In the genomic region with DNA sequence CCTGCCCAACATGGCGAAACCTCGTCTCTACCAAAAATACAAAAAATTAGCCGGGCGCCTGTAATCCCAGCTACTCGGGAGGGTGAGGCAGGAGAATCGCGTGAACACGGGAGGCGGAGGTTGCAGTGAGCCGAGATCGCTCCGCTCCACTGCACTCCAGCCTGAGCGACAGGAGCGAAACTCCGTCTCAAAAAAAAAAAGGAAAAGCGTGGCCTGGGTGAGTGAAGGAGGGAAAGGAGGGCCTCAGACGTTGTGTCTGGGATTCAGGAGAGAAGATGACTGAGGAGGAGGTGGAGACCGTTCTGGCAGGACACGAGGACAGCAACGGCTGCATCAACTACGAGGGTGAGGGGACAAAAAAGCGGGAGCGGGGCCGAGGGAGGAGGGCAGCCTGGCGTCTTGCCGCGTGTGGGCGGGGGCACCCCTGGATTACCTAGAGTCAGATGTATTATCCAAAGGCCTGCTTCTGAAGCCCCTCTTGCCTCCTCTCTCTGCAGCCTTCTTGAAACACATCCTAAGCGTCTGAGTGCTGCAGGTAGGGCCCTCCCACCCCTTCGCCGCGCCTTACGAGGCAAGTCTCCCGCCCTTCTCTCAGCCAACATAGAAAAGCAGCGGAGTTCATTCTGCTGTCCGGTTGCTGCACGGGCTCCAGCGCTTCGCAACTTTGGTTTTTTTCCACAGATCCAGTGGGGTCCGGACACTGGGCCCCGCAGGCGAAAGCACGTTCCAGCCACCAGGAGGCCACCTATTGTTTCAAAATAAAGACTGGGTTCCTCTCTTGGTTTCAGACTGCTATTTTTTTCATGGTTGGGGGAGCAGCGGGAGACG, we compare ENCODE assay signal across 8 cellular contexts. TPM values are rescaled to one million over a fixed set of nuclear protein-coding genes. Genes with fewer than 3 reads are reported as not detected.
A peak's percentile ranks its signal among the peaks of the same experiment; 100 is the strongest.
DNase-seq lines count a peak whose midpoint lies in the region; ATAC-seq and TF ChIP-seq lines count a peak whose summit lies in the region.

No MANE protein-coding gene starts in this region.

- peak; percentile 70 for TF ChIP-seq CTCF in kidney epithelial cell (IDR thresholded peaks at IDR 0.05; ENCODE audit: insufficient read depth, low read length, poor library complexity, severe bottlenecking)

- ATAC-seq in GM18873 (IDR thresholded peaks at IDR 0.05; ENCODE audit: low FRiP score, unreplicated experiment) (peak; percentile 32), HG03175 (IDR thresholded peaks at IDR 0.05; ENCODE audit: unreplicated experiment) (peak; percentile 47)

- DNase-seq in AG08396 (ENCODE audit: low spot score), result peak; percentile 83
- peak; percentile 84 for DNase-seq in NCI-H226
- peak; percentile 30 for DNase-seq in activated CD4-positive, CD25-positive, alpha-beta regulatory T cell treated with anti-CD3 and anti-CD28 coated beads, Interleukin-2, amount 50 U/mL, for 16 hours (ENCODE audit: low read depth, low spot score)
- DNase-seq in cerebellar cortex (ENCODE audit: low spot score), result peak; percentile 84
- peak; percentile 48 for DNase-seq in kidney epithelial cell (ENCODE audit: low read depth)
- DNase-seq in stimulated activated CD4-positive, alpha-beta T cell treated with anti-CD3 and anti-CD28 coated beads, Interleukin-12 subunit alpha, Interleukin-12 subunit beta, amount 100 ng/mL, for 48 hours (ENCODE audit: low read depth in 2 of 3, low spot score in 1 of 3), result peak in 2 of 3 donors; percentile 35 to 50

- H3K27me3 ChIP-seq in kidney epithelial cell (ENCODE audit: control insufficient read depth, insufficient read depth, low read length), result no peaks in the 10 kb centered on the region

- H3K36me3 ChIP-seq in kidney epithelial cell (ENCODE audit: control insufficient read depth, insufficient read depth, low read length), result peaks cover 8% of the 10 kb centered on the region

- H3K4me3 ChIP-seq in kidney epithelial cell (ENCODE audit: low read depth, low read length), result peak overlapping the region; percentile 32

RNA-seq across cellular contexts. Expression of gene MYL6, which starts 0.7 kb away (rescaled TPM):
- 1,283 and 1,365 TPM in 2 replicates for total RNA-seq in kidney epithelial cell

RNA-seq across cellular contexts. Expression of gene MYL6B, which starts 5.0 kb away (rescaled TPM):
- 95.2 and 107 TPM in 2 replicates for total RNA-seq in kidney epithelial cell

RNA-seq across cellular contexts. Expression of gene ESYT1, which starts 29.3 kb away (rescaled TPM):
- 213 and 309 TPM in 2 replicates for total RNA-seq in kidney epithelial cell

RNA-seq across cellular contexts. Expression of gene SMARCC2, which starts 31.9 kb away (rescaled TPM):
- 33.7 and 40.5 TPM in 2 replicates for total RNA-seq in kidney epithelial cell

RNA-seq across cellular contexts. Expression of gene ZC3H10, which starts 39.3 kb away (rescaled TPM):
- 3.0 and 4.7 TPM in 2 replicates for total RNA-seq in kidney epithelial cell

Comparison
In these comparisons a context has a peak if more than half of its experiments do, and no peak if none do; other contexts are left out.
1. Peak in every context shown above with its lines: DNase-seq, ATAC-seq and H3K4me3 ChIP-seq.
2. DNase-seq: peak in every context shown above with its lines; median percentile 84 in NCI-H226; 84 in cerebellar cortex; 83 in AG08396; 48 in kidney epithelial cell; 42 in stimulated activated CD4-positive, alpha-beta T cell treated with anti-CD3 and anti-CD28 coated beads, Interleukin-12 subunit alpha, Interleukin-12 subunit beta, amount 100 ng/mL, for 48 hours; 30 in activated CD4-positive, CD25-positive, alpha-beta regulatory T cell treated with anti-CD3 and anti-CD28 coated beads, Interleukin-2, amount 50 U/mL, for 16 hours.